In the genomic region with DNA sequence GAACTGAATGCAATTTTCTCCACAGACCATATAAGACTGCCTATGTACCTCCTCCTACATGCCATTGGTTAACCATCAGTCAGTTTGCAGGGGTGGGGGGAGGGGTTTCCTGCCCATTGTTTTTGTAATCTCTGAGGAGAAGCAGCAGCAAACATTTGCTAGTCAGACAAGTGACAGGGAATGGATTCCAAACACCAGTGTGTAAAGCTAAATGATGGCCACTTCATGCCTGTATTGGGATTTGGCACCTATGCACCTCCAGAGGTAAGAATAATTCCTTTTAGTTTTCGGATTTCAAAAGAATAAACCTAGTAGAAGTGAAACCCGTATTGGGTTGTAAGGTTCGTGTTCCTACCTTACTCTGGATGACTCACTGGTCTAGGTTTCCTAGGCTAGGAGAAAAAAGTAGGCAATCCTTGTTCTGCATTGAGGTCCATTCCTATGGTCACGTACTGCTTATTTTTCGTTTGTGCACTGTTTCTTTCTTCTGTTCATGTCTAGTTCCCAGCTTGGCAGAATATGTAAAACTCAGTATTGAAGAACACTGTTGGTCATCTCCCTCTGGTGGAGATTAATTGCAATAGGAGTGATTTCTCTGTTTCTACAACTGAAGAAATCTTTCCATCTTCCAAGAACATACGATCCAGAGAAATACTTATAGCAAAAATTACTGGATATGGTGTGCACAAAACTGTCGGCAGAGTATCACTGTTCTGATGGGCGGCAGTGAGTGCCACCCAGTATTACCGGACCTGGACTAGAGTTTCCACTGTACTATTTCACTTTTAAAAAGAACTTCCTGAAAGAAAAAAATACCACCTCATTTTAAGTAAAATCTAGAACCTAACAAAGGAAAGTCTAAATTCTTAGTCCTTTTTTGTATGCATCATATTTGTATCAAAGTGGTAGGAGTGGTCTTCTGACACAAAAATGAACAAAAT, we compare ENCODE assay signal across 1 cellular context.
TF ChIP-seq lines count a peak whose summit lies in the region.

Gene AKR1C3, plus strand, starts transcription at position 150 of the 941 bp plus-strand sequence. Its CDS starts 31 bp downstream, at position 181.

TF ChIP-seq in HepG2, 621 proteins besides CTCF, POLR2A, EP300 and RAD21 (continued from another document and continues in another):
- TF ChIP-seq, protein P1, sequence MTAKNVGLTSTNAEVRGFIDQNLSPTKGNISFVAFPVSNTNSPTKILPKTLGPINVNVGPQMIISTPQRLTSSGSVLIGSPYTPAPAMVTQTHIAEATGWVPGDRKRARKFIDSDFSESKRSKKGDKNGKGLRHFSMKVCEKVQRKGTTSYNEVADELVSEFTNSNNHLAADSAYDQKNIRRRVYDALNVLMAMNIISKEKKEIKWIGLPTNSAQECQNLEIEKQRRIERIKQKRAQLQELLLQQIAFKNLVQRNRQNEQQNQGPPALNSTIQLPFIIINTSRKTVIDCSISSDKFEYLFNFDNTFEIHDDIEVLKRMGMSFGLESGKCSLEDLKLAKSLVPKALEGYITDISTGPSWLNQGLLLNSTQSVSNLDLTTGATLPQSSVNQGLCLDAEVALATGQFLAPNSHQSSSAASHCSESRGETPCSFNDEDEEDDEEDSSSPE (CRISPR knock-in tag; IDR thresholded peaks at IDR 0.05) = no peak
- TF ChIP-seq LCORL (IDR thresholded peaks at IDR 0.05) = no peak
- TF ChIP-seq LCORL (CRISPR knock-in tag; IDR thresholded peaks at IDR 0.05) = no peak
- no peak for TF ChIP-seq ARHGAP35 (CRISPR knock-in tag; IDR thresholded peaks at IDR 0.05; ENCODE audit: borderline replicate concordance)
- TF ChIP-seq TRAFD1 (CRISPR knock-in tag; IDR thresholded peaks at IDR 0.05; ENCODE audit: borderline replicate concordance) = no peak
- no peak for TF ChIP-seq ZFP62 (CRISPR knock-in tag; IDR thresholded peaks at IDR 0.05)
- TF ChIP-seq, protein P2, sequence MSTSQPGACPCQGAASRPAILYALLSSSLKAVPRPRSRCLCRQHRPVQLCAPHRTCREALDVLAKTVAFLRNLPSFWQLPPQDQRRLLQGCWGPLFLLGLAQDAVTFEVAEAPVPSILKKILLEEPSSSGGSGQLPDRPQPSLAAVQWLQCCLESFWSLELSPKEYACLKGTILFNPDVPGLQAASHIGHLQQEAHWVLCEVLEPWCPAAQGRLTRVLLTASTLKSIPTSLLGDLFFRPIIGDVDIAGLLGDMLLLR (CRISPR knock-in tag; IDR thresholded peaks at IDR 0.05) = no peak
- TF ChIP-seq, protein P3, sequence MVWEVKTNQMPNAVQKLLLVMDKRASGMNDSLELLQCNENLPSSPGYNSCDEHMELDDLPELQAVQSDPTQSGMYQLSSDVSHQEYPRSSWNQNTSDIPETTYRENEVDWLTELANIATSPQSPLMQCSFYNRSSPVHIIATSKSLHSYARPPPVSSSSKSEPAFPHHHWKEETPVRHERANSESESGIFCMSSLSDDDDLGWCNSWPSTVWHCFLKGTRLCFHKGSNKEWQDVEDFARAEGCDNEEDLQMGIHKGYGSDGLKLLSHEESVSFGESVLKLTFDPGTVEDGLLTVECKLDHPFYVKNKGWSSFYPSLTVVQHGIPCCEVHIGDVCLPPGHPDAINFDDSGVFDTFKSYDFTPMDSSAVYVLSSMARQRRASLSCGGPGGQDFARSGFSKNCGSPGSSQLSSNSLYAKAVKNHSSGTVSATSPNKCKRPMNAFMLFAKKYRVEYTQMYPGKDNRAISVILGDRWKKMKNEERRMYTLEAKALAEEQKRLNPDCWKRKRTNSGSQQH (CRISPR knock-in tag; IDR thresholded peaks at IDR 0.05; ENCODE audit: low read depth) = peak; percentile 78; the same call in 1 of the 2 replicates
- TF ChIP-seq, protein P4, sequence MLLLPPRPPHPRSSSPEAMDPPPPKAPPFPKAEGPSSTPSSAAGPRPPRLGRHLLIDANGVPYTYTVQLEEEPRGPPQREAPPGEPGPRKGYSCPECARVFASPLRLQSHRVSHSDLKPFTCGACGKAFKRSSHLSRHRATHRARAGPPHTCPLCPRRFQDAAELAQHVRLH (CRISPR knock-in tag; IDR thresholded peaks at IDR 0.05; ENCODE audit: borderline replicate concordance, low read depth) = no peak; the same call in 1 of the 2 replicates
- no peak for TF ChIP-seq ELF4 (CRISPR knock-in tag; IDR thresholded peaks at IDR 0.05; ENCODE audit: borderline replicate concordance)
- no peak for TF ChIP-seq ZNF841 (CRISPR knock-in tag; IDR thresholded peaks at IDR 0.05; ENCODE audit: borderline replicate concordance)
- TF ChIP-seq DMAP1 (CRISPR knock-in tag; IDR thresholded peaks at IDR 0.05) = peak; percentile 31; the same call in 1 of the 2 replicates
- no peak for TF ChIP-seq NPAS2 (CRISPR knock-in tag; IDR thresholded peaks at IDR 0.05; ENCODE audit: borderline replicate concordance)
- no peak for TF ChIP-seq LBX2 (CRISPR knock-in tag; IDR thresholded peaks at IDR 0.05; ENCODE audit: borderline replicate concordance)
- no peak for TF ChIP-seq ZNF414 (CRISPR knock-in tag; IDR thresholded peaks at IDR 0.05)
- TF ChIP-seq SKI (IDR thresholded peaks at IDR 0.05; ENCODE audit: partially characterized antibody) = no peak
- TF ChIP-seq ISL2 (CRISPR knock-in tag; IDR thresholded peaks at IDR 0.05) = no peak
- peak; percentile 35; the same call in 1 of the 2 replicates for TF ChIP-seq ZBTB25 (CRISPR knock-in tag; IDR thresholded peaks at IDR 0.05)
- no peak for TF ChIP-seq RFX5 (IDR thresholded peaks at IDR 0.05; ENCODE audit: low read depth, low read length)
- TF ChIP-seq CBX2 (IDR thresholded peaks at IDR 0.05; ENCODE audit: low read depth, low read length) = no peak
- TF ChIP-seq CBX2 (CRISPR knock-in tag; IDR thresholded peaks at IDR 0.05; ENCODE audit: low read depth) = no peak
- TF ChIP-seq ZNF652 (CRISPR knock-in tag; IDR thresholded peaks at IDR 0.05; ENCODE audit: borderline replicate concordance, low read depth) = peak; percentile 26; the same call in 1 of the 2 replicates
- no peak for TF ChIP-seq RFXAP (CRISPR knock-in tag; IDR thresholded peaks at IDR 0.05; ENCODE audit: borderline replicate concordance)
- TF ChIP-seq TEAD3 (CRISPR knock-in tag; optimal IDR thresholded peaks at IDR 0.05; ENCODE audit: borderline replicate concordance) = peak; percentile 36
- TF ChIP-seq ZNF557 (CRISPR knock-in tag; IDR thresholded peaks at IDR 0.05) = 0 out of 2 replicates have a peak, but pooled peaks have one; percentile 42
- TF ChIP-seq FOXJ3 (CRISPR knock-in tag; IDR thresholded peaks at IDR 0.05; ENCODE audit: borderline replicate concordance) = peak; percentile 52; the same call in 1 of the 2 replicates
- TF ChIP-seq, protein P5, sequence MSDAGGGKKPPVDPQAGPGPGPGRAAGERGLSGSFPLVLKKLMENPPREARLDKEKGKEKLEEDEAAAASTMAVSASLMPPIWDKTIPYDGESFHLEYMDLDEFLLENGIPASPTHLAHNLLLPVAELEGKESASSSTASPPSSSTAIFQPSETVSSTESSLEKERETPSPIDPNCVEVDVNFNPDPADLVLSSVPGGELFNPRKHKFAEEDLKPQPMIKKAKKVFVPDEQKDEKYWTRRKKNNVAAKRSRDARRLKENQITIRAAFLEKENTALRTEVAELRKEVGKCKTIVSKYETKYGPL (CRISPR knock-in tag; IDR thresholded peaks at IDR 0.05) = no peak
- TF ChIP-seq NFYC (CRISPR knock-in tag; IDR thresholded peaks at IDR 0.05) = peak; percentile 63
- TF ChIP-seq KAT8 (CRISPR knock-in tag; IDR thresholded peaks at IDR 0.05) = peak; percentile 47; the same call in 1 of the 2 replicates
- TF ChIP-seq ZNF687 (CRISPR knock-in tag; IDR thresholded peaks at IDR 0.05) = no peak
- TF ChIP-seq, protein P6, sequence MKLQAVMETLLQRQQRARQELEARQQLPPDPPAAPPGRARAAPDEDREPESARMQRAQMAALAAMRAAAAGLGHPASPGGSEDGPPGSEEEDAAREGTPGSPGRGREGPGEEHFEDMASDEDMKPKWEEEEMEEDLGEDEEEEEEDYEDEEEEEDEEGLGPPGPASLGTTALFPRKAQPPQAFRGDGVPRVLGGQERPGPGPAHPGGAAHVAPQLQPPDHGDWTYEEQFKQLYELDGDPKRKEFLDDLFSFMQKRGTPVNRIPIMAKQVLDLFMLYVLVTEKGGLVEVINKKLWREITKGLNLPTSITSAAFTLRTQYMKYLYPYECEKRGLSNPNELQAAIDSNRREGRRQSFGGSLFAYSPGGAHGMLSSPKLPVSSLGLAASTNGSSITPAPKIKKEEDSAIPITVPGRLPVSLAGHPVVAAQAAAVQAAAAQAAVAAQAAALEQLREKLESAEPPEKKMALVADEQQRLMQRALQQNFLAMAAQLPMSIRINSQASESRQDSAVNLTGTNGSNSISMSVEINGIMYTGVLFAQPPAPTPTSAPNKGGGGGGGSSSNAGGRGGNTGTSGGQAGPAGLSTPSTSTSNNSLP (IDR thresholded peaks at IDR 0.05; ENCODE audit: low read depth, low read length) = 0 out of 2 replicates have a peak, but pooled peaks have one; percentile 58
- no peak for TF ChIP-seq ZBTB7A (CRISPR knock-in tag; IDR thresholded peaks at IDR 0.05)
- TF ChIP-seq SOX5 (CRISPR knock-in tag; IDR thresholded peaks at IDR 0.05; ENCODE audit: borderline replicate concordance) = peak; percentile 74
- TF ChIP-seq REXO4 (CRISPR knock-in tag; IDR thresholded peaks at IDR 0.05; ENCODE audit: borderline replicate concordance) = no peak
- TF ChIP-seq ZNF292 (CRISPR knock-in tag; IDR thresholded peaks at IDR 0.05; ENCODE audit: borderline replicate concordance, low read depth) = no peak
- TF ChIP-seq KLF15 (CRISPR knock-in tag; IDR thresholded peaks at IDR 0.05; ENCODE audit: borderline replicate concordance) = no peak
- no peak for TF ChIP-seq HOXA9 (CRISPR knock-in tag; IDR thresholded peaks at IDR 0.05; ENCODE audit: borderline replicate concordance)
- no peak for TF ChIP-seq ZNF543 (CRISPR knock-in tag; IDR thresholded peaks at IDR 0.05)
- TF ChIP-seq FOXK2 (IDR thresholded peaks at IDR 0.05) = no peak
- TF ChIP-seq UBTF (CRISPR knock-in tag; IDR thresholded peaks at IDR 0.05) = no peak
